ENCODE assay signal across 22 cellular contexts in the genomic region with DNA sequence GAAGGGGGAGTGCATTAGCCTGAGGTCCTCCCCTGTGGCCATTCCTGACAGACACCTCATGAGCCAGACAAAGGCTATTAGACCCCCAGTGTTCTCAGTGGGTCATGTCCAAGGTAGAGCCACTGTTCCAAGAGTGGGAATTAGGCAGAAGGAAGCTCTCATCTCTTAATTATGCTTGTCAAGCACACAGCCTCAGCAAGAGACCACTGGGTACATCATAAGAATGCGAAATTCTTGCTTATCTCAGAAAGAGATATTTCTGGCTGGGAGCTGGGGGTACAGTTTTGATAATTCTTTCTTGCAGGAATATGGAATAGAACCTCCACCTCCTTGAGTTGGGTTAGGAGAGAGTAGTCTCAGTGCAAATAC.
DNase-seq lines count a peak whose midpoint lies in the region; ATAC-seq, FAIRE-seq and TF ChIP-seq lines count a peak whose summit lies in the region.
"Had no signal": no experiment of that assay in that cellular context is flagged by ENCODE, and none has a peak within 500 bp of the region (broad histone marks: within the 10 kb centered on the region; RNA-seq: fewer than 3 reads in every experiment).

No MANE protein-coding gene starts in this region.

- H3K27ac Mint-ChIP-seq in GM23338, result no peak overlapping the region
- H3K27ac Mint-ChIP-seq in astrocyte (ENCODE audit: unreplicated experiment), result no peak overlapping the region
- peak overlapping the region; percentile 87 for H3K27ac Mint-ChIP-seq in osteocyte (ENCODE audit: unreplicated experiment)
- H3K27ac Mint-ChIP-seq: IgD-negative memory B cell had no signal

- no peaks in the 10 kb centered on the region for H3K79me2 ChIP-seq in GM23338 (replicated peaks; ENCODE audit: insufficient read depth)
- no peaks in the 10 kb centered on the region for H3K79me2 ChIP-seq in astrocyte (ENCODE audit: insufficient read depth, low read length)

- H3K27ac ChIP-seq in GM23338 (ENCODE audit: low read depth) (no peak overlapping the region), astrocyte (ENCODE audit: low read depth, low read length) (peak overlapping the region; percentile 38), left ventricle myocardium inferior (replicated peaks) (peak overlapping the region; percentile 80)
- H3K27ac ChIP-seq: PC-9 had no signal

- H3K27me3 Mint-ChIP-seq in GM23338 (ENCODE audit: insufficient read depth, low read depth, poor library complexity) (no peaks in the 10 kb centered on the region), astrocyte (ENCODE audit: low read depth, unreplicated experiment) (no peaks in the 10 kb centered on the region), osteocyte (ENCODE audit: unreplicated experiment) (no peaks in the 10 kb centered on the region)
- H3K27me3 Mint-ChIP-seq: IgD-negative memory B cell had no signal

- no peaks in the 10 kb centered on the region for H4K20me1 ChIP-seq in GM23338 (replicated peaks; ENCODE audit: insufficient read depth)
- no peaks in the 10 kb centered on the region for H4K20me1 ChIP-seq in astrocyte (ENCODE audit: insufficient read depth, low read length)

- H3K36me3 ChIP-seq in GM23338 (ENCODE audit: insufficient read depth) (0 out of 2 replicates have a peak, but pooled peaks cover 5% of the 10 kb centered on the region), astrocyte (ENCODE audit: insufficient read depth, low read length) (no peaks in the 10 kb centered on the region), left ventricle myocardium inferior (no peaks in the 10 kb centered on the region)
- H3K36me3 ChIP-seq: MG63 had no signal

- peaks cover 17% of the 10 kb centered on the region for H3K9me2 ChIP-seq in GM23338 (ENCODE audit: insufficient read depth)

- peaks cover 4% of the 10 kb centered on the region for H3K9me3 ChIP-seq in astrocyte (ENCODE audit: insufficient read depth, low read depth, low read length)
- H3K9me3 ChIP-seq in left ventricle myocardium inferior (replicated peaks), result peaks cover 36% of the 10 kb centered on the region
- H3K9me3 ChIP-seq: MG63 had no signal

- ATAC-seq in GM23338 (no peak), GM21576 (IDR thresholded peaks at IDR 0.05; ENCODE audit: unreplicated experiment) (no peak)
- ATAC-seq: HCT116 had no signal

- TF ChIP-seq CTCF in GM23338 (conservative IDR thresholded peaks at IDR 0.05; ENCODE audit: low read depth in 2 of 2) (no peak), astrocyte (IDR thresholded peaks at IDR 0.05; ENCODE audit: insufficient read depth, low read depth, low read length) (no peak), left ventricle myocardium inferior (IDR thresholded peaks at IDR 0.05; ENCODE audit: borderline replicate concordance) (no peak), osteocyte (IDR thresholded peaks at IDR 0.05) (no peak)

- intact Hi-C loops in left ventricle myocardium inferior (cut with micrococcal nuclease), result no loop called here

- H3K4me3 Mint-ChIP-seq in GM23338 (no peak overlapping the region), astrocyte (ENCODE audit: unreplicated experiment) (no peak overlapping the region), osteocyte (ENCODE audit: unreplicated experiment) (no peak overlapping the region)
- H3K4me3 Mint-ChIP-seq: IgD-negative memory B cell had no signal

- no peak overlapping the region for H3K4me2 ChIP-seq in GM23338
- H3K4me2 ChIP-seq in astrocyte (ENCODE audit: low read length), result peak overlapping the region; percentile 57
- H3K4me2 ChIP-seq: PC-9 had no signal

- FAIRE-seq in astrocyte (lab: Jason Lieb, UNC), result no peak
- FAIRE-seq: D721Med, GM12891, HTR-8/SVneo had no signal

- H3F3A ChIP-seq in GM23338 (replicated peaks; ENCODE audit: low read depth), result no peaks in the 10 kb centered on the region

- DNase-seq in GM23338 (ENCODE audit: low spot score), result no peak
- no peak for DNase-seq in astrocyte (ENCODE audit: low read depth)
- no peak for DNase-seq in left ventricle myocardium inferior
- no peak for DNase-seq in osteocyte (ENCODE audit: extremely low spot score, unreplicated experiment)
- no peak for DNase-seq in NCI-H2081 treated with DMSO at 0.1 percent for 48 hours (lab: John Stamatoyannopoulos, UW)
- DNase-seq in activated CD4-positive, CD25-positive, alpha-beta regulatory T cell treated with anti-CD3 and anti-CD28 coated beads, Interleukin-2, amount 50 U/mL, for 72 hours, result no peak
- DNase-seq: C1 segment of cervical spinal cord, GOT3, Kasumi-1, MG63, NCI-H1048, NCI-H1436, NCI-H1930, NCI-H345, NCI-H524 treated with DMSO at 0.1 percent for 48 hours, PC-9 had no signal

- H3K4me1 Mint-ChIP-seq in GM23338 (no peaks in the 10 kb centered on the region), astrocyte (ENCODE audit: low read depth, unreplicated experiment) (peaks cover 20% of the 10 kb centered on the region), osteocyte (ENCODE audit: unreplicated experiment) (peaks cover 37% of the 10 kb centered on the region)
- H3K4me1 Mint-ChIP-seq: IgD-negative memory B cell had no signal

- H3K9ac ChIP-seq in astrocyte (ENCODE audit: low read length), result no peak overlapping the region

- H3K4me1 ChIP-seq in GM23338 (ENCODE audit: insufficient read depth) (no peaks in the 10 kb centered on the region), astrocyte (ENCODE audit: insufficient read depth, low read length) (peaks cover 19% of the 10 kb centered on the region), left ventricle myocardium inferior (peaks cover 18% of the 10 kb centered on the region)

- H3K9me3 Mint-ChIP-seq in GM23338 (peaks cover 27% of the 10 kb centered on the region), astrocyte (ENCODE audit: unreplicated experiment) (peaks cover 21% of the 10 kb centered on the region), osteocyte (ENCODE audit: unreplicated experiment) (no peaks in the 10 kb centered on the region)

- H3K27me3 ChIP-seq in GM23338 (ENCODE audit: insufficient read depth) (no peaks in the 10 kb centered on the region), astrocyte (ENCODE audit: insufficient read depth, low read length) (no peaks in the 10 kb centered on the region), left ventricle myocardium inferior (ENCODE audit: low read depth) (no peaks in the 10 kb centered on the region)
- H3K27me3 ChIP-seq: MG63 had no signal

- H3K4me3 ChIP-seq in GM23338 (no peak overlapping the region), astrocyte (ENCODE audit: insufficient read depth, low read depth, low read length) (no peak overlapping the region), left ventricle myocardium inferior (no peak overlapping the region)
- H3K4me3 ChIP-seq: MG63, PC-9 had no signal

- peak overlapping the region; percentile 63 for H2AFZ ChIP-seq in GM23338
- no peak overlapping the region for H2AFZ ChIP-seq in astrocyte (ENCODE audit: low read depth, low read length)
- H2AFZ ChIP-seq: PC-9 had no signal

- peaks cover 24% of the 10 kb centered on the region for H3K36me3 Mint-ChIP-seq in GM23338 (ENCODE audit: low read depth)
- H3K36me3 Mint-ChIP-seq in astrocyte (ENCODE audit: low read depth, unreplicated experiment), result peaks cover 2% of the 10 kb centered on the region
- H3K36me3 Mint-ChIP-seq in osteocyte (ENCODE audit: unreplicated experiment), result no peaks in the 10 kb centered on the region
- H3K36me3 Mint-ChIP-seq: IgD-negative memory B cell had no signal

TF ChIP-seq in GM23338, 12 proteins besides CTCF, POLR2A, EP300 and RAD21 (continues in another document):
- TF ChIP-seq EZH2 (IDR thresholded peaks at IDR 0.05; ENCODE audit: low read depth, unreplicated experiment), result no peak
